13 cellular contexts compared by ENCODE assay signal in the genomic region with DNA sequence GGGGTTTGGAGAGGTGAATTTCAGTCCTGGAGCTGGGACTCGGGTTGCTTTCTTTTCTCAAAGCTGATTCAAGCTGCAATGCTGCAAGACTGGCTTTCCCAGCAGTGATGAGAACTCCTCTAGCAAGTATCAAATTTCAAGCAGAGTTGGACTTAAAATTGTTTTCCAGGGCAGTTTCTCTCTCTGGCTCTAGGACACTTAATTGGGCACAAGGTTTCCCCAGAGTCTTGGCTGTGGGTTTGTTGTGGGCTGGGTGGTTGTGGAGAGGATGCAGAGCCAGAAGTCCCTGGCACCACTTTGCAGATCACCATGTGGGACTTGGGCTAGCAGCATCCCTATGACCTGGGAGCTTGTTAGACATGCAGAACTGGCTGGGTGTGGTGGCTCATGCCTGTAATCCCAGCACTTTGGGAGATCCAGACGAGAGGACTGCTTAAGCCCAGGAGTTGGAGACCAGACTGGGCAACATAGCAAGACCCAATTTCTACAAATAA.
A peak's percentile ranks its signal among the peaks of the same experiment; 100 is the strongest.
DNase-seq lines count a peak whose midpoint lies in the region; ATAC-seq and TF ChIP-seq lines count a peak whose summit lies in the region.
"Had no signal": no experiment of that assay in that cellular context is flagged by ENCODE, and none has a peak within 500 bp of the region (broad histone marks: within the 10 kb centered on the region; RNA-seq: fewer than 3 reads in every experiment).

No MANE protein-coding gene starts in this region.

- no peak overlapping the region for H3K4me3 ChIP-seq in fibroblast of pulmonary artery (replicated peaks; ENCODE audit: low read depth, low read length)
- H3K4me3 ChIP-seq in skeletal muscle cell (ENCODE audit: low read depth, low read length), result no peak overlapping the region
- H3K4me3 ChIP-seq: SJSA1 had no signal

- ATAC-seq in HG02870 (IDR thresholded peaks at IDR 0.05; ENCODE audit: unreplicated experiment), result no peak

- no peak for TF ChIP-seq CTCF in fibroblast of pulmonary artery (IDR thresholded peaks at IDR 0.05; ENCODE audit: low read length, missing control alignments)

- peak; percentile 56 for DNase-seq in EH (ENCODE audit: low read depth)
- peak; percentile 32 for DNase-seq in amniotic epithelial cell (ENCODE audit: low read depth)
- peak; percentile 36 for DNase-seq in fibroblast of pulmonary artery (ENCODE audit: low read depth)
- DNase-seq in skeletal muscle cell (ENCODE audit: low read depth), result peak; percentile 45
- DNase-seq in cortex of kidney (lab: John Stamatoyannopoulos, UW), result no peak
- no peak for DNase-seq in iPS-NIHi7 (ENCODE audit: extremely low spot score)
- no peak for DNase-seq in DMS53 treated with DMSO at 0.1 percent for 48 hours (lab: John Stamatoyannopoulos, UW; ENCODE audit: unreplicated experiment)
- DNase-seq: activated naive CD4-positive, alpha-beta T cell; BE2C; DMS 273 treated with DMSO at 0.1 percent for 48 hours; NCI-H187 treated with DMSO at 0.1 percent for 48 hours had no signal

Comparison
In these comparisons a context has a peak if more than half of its experiments do, and no peak if none do; other contexts are left out.
1. DNase-seq: peak in EH (single experiment), amniotic epithelial cell (single experiment), fibroblast of pulmonary artery (single experiment) and skeletal muscle cell (single experiment); none in cortex of kidney (single experiment), iPS-NIHi7 (single experiment) and DMS53 treated with DMSO at 0.1 percent for 48 hours (single experiment).